In the genomic region with DNA sequence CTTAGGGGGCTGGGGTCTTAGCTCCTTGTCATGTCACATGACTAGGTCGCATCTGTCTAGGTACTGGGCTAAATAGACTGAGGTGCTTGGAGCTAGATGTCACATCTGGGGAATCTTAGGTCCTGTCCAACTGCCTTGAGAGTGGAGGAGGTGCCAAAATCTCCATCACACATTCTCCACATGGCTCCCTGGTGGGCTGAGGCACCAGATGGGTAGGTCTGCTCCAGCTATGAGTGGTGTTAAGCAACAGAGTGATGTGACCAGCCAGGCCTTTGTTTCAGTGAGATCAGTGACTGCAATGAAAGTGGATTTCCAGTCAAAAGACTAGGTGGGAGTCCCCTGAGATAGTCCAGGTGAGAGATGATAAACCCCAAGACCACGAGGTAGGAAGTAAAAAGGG, we compare ENCODE assay signal across 13 cellular contexts.
"Had no signal": no experiment of that assay in that cellular context is flagged by ENCODE, and none has a peak within 500 bp of the region (broad histone marks: within the 10 kb centered on the region; RNA-seq: fewer than 3 reads in every experiment).

No MANE protein-coding gene starts in this region.

- H3K27me3 ChIP-seq: heart right ventricle, tibial nerve had no signal

- H3K9me3 ChIP-seq: heart right ventricle, tibial nerve had no signal

- H3K27ac ChIP-seq: parathyroid adenoma, tibial nerve had no signal

- H3K4me1 ChIP-seq: parathyroid adenoma, tibial nerve had no signal

- ATAC-seq: natural killer cell, T-cell had no signal

- H3K9ac ChIP-seq: parathyroid adenoma had no signal

- H3K36me3 ChIP-seq: heart right ventricle, tibial nerve had no signal

- DNase-seq: activated CD4-positive, alpha-beta T cell treated with anti-CD3 and anti-CD28 coated beads, Interleukin-2, amount 10 ng/mL, durations not matched to agents 7 days and 5 days; activated CD4-positive, CD25-positive, alpha-beta regulatory T cell; central memory CD4-positive, alpha-beta T cell; erythroblast; heart right ventricle; natural killer cell; stimulated activated naive CD4-positive, alpha-beta T cell treated with Interleukin-2 at 50 U/mL for 16 hours; substantia nigra; T-cell had no signal

- H3K4me3 ChIP-seq: coronary artery, heart right ventricle, tibial nerve had no signal

- FAIRE-seq: endometrium had no signal

- H2AFZ ChIP-seq: parathyroid adenoma had no signal
